Comparison of ENCODE assay signal across 9 cellular contexts in genomic region chr3:114745322-114746240, GRCh38.
A peak's percentile ranks its signal among the peaks of the same experiment; 100 is the strongest.
DNase-seq lines count a peak whose midpoint lies in the region; ATAC-seq and TF ChIP-seq lines count a peak whose summit lies in the region.
"Had no signal": no experiment of that assay in that cellular context is flagged by ENCODE, and none has a peak within 500 bp of the region (broad histone marks: within the 10 kb centered on the region; RNA-seq: fewer than 3 reads in every experiment).

No MANE protein-coding gene starts in this region.

- TF ChIP-seq EP300 in SK-N-SH (IDR thresholded peaks at IDR 0.05; ENCODE audit: borderline replicate concordance in 1 of 2, low read depth in 1 of 2, low read length in 1 of 2) (no peak), upper lobe of left lung (IDR thresholded peaks at IDR 0.05) (no peak)

- H3K9me2 ChIP-seq in SK-N-SH = no peaks in the 10 kb centered on the region

- H3K9me3 ChIP-seq in SK-N-SH (no peaks in the 10 kb centered on the region), lower lobe of right lung (no peaks in the 10 kb centered on the region), upper lobe of left lung (no peaks in the 10 kb centered on the region)

- no peak overlapping the region for H3K4me2 ChIP-seq in SK-N-SH

- no peak for TF ChIP-seq CTCF in SK-N-SH (IDR thresholded peaks at IDR 0.05)
- TF ChIP-seq CTCF in cardiac fibroblast (IDR thresholded peaks at IDR 0.05; ENCODE audit: low read depth, low read length) = no peak
- TF ChIP-seq CTCF in lower lobe of right lung (IDR thresholded peaks at IDR 0.05) = no peak
- TF ChIP-seq CTCF in upper lobe of left lung (IDR thresholded peaks at IDR 0.05) = no peak

- 71% methylated on average over 5 of the region's 5 CpGs for WGBS in SK-N-SH (ENCODE audit: low lambda C conversion rate)
- 68 to 70% methylated on average over 5 of the region's 5 CpGs for WGBS in upper lobe of left lung, 2 donors

- H4K20me1 ChIP-seq in SK-N-SH (ENCODE audit: insufficient read depth) = no peaks in the 10 kb centered on the region

- CTCF ChIA-PET in SK-N-SH (lab: Yijun Ruan, JAX) = no interaction called here

- H3K36me3 ChIP-seq in SK-N-SH (replicated peaks in 1 of 2; ENCODE audit: control insufficient read depth in 1 of 2, insufficient read depth in 2 of 2, low read length in 1 of 2) (no peaks in the 10 kb centered on the region), lower lobe of right lung (no peaks in the 10 kb centered on the region), upper lobe of left lung (no peaks in the 10 kb centered on the region)
- H3K36me3 ChIP-seq: cardiac muscle cell had no signal

- H3K27me3 ChIP-seq in SK-N-SH (ENCODE audit: insufficient read depth) (no peaks in the 10 kb centered on the region), lower lobe of right lung (ENCODE audit: low read depth) (no peaks in the 10 kb centered on the region), upper lobe of left lung (no peaks in the 10 kb centered on the region)
- H3K27me3 ChIP-seq: cardiac muscle cell had no signal

- DNase-seq in SK-N-SH (no peak), cardiac fibroblast (ENCODE audit: low read depth in 2 of 2) (peak; percentile 55 to 78), lower lobe of right lung (no peak), upper lobe of left lung (no peak), NCI-H510A (lab: John Stamatoyannopoulos, UW) (no peak), NCI-H2196 treated with DMSO at 0.1 percent for 48 hours (lab: John Stamatoyannopoulos, UW; ENCODE audit: unreplicated experiment) (no peak)
- DNase-seq in stimulated activated CD4-positive, alpha-beta T cell treated with anti-CD3 and anti-CD28 coated beads, Interleukin-2, amount 100 ng/mL, for 24 hours = no peak

- POLR2A ChIA-PET in SK-N-SH (lab: Yijun Ruan, JAX) = no interaction called here

- no peak overlapping the region for H3K4me3 ChIP-seq in SK-N-SH (ENCODE audit: low read depth in 2 of 2, low read length in 1 of 2)
- H3K4me3 ChIP-seq in cardiac fibroblast (replicated peaks in 1 of 2; ENCODE audit: low read depth in 2 of 2, low read length in 2 of 2) = no peak overlapping the region
- peak overlapping the region; percentile 41 for H3K4me3 ChIP-seq in lower lobe of right lung
- peak overlapping the region in 1 of 4 donors; percentile 12 for H3K4me3 ChIP-seq in upper lobe of left lung
- H3K4me3 ChIP-seq: cardiac muscle cell had no signal

- no peaks in the 10 kb centered on the region for H3F3A ChIP-seq in SK-N-SH (replicated peaks; ENCODE audit: insufficient read depth)

- no peak overlapping the region for H2AFZ ChIP-seq in SK-N-SH (ENCODE audit: low read depth)

- ATAC-seq in SK-N-SH treated with all-trans-retinoic acid at 6 μM for 48 hours (peak; percentile 93), lower lobe of right lung (peak; percentile 80 to 95), upper lobe of left lung (ENCODE audit: low FRiP score in 2 of 2) (peak; percentile 77 to 92)

- H3K79me2 ChIP-seq in SK-N-SH (ENCODE audit: insufficient read depth) = no peaks in the 10 kb centered on the region

- H3K4me1 ChIP-seq in SK-N-SH (ENCODE audit: control insufficient read depth in 1 of 2, insufficient read depth in 2 of 2, low read depth in 1 of 2, low read length in 1 of 2) = no peaks in the 10 kb centered on the region
- H3K4me1 ChIP-seq in lower lobe of right lung = peaks cover 15% of the 10 kb centered on the region
- peaks cover 0 to 13% (median 3%) of the 10 kb centered on the region in 4 donors for H3K4me1 ChIP-seq in upper lobe of left lung

- H3K9ac ChIP-seq in SK-N-SH = no peak overlapping the region

- no peak for TF ChIP-seq POLR2A in upper lobe of left lung (IDR thresholded peaks at IDR 0.05)

- intact Hi-C loops in lower lobe of right lung (cut with DNase I) = no loop called here

- H3K27ac ChIP-seq in SK-N-SH (ENCODE audit: low read depth in 2 of 2, low read length in 1 of 2) (no peak overlapping the region; a peak in 1 of 4 replicates), lower lobe of right lung (peak overlapping the region; percentile 67), upper lobe of left lung (peak overlapping the region in 3 of 4 donors; percentile 59 to 72 (median 68))
- H3K27ac ChIP-seq: cardiac muscle cell had no signal

- TF ChIP-seq RAD21 in SK-N-SH (IDR thresholded peaks at IDR 0.05; ENCODE audit: low read length) = no peak

TF ChIP-seq in SK-N-SH treated with all-trans-retinoic acid at 6 μM for 48 hours, 23 proteins besides CTCF, POLR2A, EP300 and RAD21:
- TF ChIP-seq ESRRG (CRISPR knock-in tag; IDR thresholded peaks at IDR 0.05) = no peak
- TF ChIP-seq TCF4 (CRISPR knock-in tag; IDR thresholded peaks at IDR 0.05; ENCODE audit: borderline replicate concordance) = no peak
- TF ChIP-seq CREB5 (CRISPR knock-in tag; IDR thresholded peaks at IDR 0.05; ENCODE audit: low read depth) = no peak
- no peak for TF ChIP-seq ZFP3 (CRISPR knock-in tag; IDR thresholded peaks at IDR 0.05)
- TF ChIP-seq GLIS3 (CRISPR knock-in tag; IDR thresholded peaks at IDR 0.05) = no peak
- no peak for TF ChIP-seq ARNTL (CRISPR knock-in tag; IDR thresholded peaks at IDR 0.05; ENCODE audit: borderline replicate concordance, low read depth)

TF ChIP-seq in SK-N-SH, 30 proteins besides CTCF, POLR2A, EP300 and RAD21:
- TF ChIP-seq GABPA (IDR thresholded peaks at IDR 0.05; ENCODE audit: low read depth) (no peak), POLR2AphosphoS5 (IDR thresholded peaks at IDR 0.05; ENCODE audit: low read depth, low read length) (no peak), YY1 (IDR thresholded peaks at IDR 0.05; ENCODE audit: low read depth) (no peak), TEAD4 (IDR thresholded peaks at IDR 0.05; ENCODE audit: borderline replicate concordance, insufficient read depth) (no peak), USF2 (IDR thresholded peaks at IDR 0.05; ENCODE audit: borderline replicate concordance, low read depth, low read length) (no peak)

Comparison
In these comparisons a context has a peak if more than half of its experiments do, and no peak if none do; other contexts are left out.
1. DNase-seq: peak in cardiac fibroblast (2 of 2); none in SK-N-SH (single experiment), lower lobe of right lung (single experiment), upper lobe of left lung (0 of 2), stimulated activated CD4-positive, alpha-beta T cell treated with anti-CD3 and anti-CD28 coated beads, Interleukin-2, amount 100 ng/mL, for 24 hours (0 of 2), NCI-H510A (single experiment) and NCI-H2196 treated with DMSO at 0.1 percent for 48 hours (single experiment).
2. H3K27ac ChIP-seq: peak in lower lobe of right lung (single experiment) and upper lobe of left lung (3 of 4); none in SK-N-SH (0 of 2).
3. Peak in every context shown above with its lines, with median percentiles within 50 percentile points of each other: ATAC-seq.